ENCODE assay signal across 12 cellular contexts in genomic region chr15:67724679-67725365, GRCh38.
"Had no signal": no experiment of that assay in that cellular context is flagged by ENCODE, and none has a peak within 500 bp of the region (broad histone marks: within the 10 kb centered on the region; RNA-seq: fewer than 3 reads in every experiment).

No MANE protein-coding gene starts in this region.

- DNase-seq: activated CD4-positive, alpha-beta memory T cell treated with anti-CD3 and anti-CD28 coated beads for 36 hours; activated CD4-positive, alpha-beta T cell treated with anti-CD3 and anti-CD28 coated beads for 36 hours; activated CD8-positive, alpha-beta memory T cell treated with anti-CD3 and anti-CD28 coated beads, Interleukin-2, amount 10 ng/mL, durations not matched to agents 7 days and 5 days; activated naive CD4-positive, alpha-beta T cell treated with anti-CD3 and anti-CD28 coated beads, Interleukin-2, amount 10 ng/mL, durations not matched to agents 7 days and 5 days; activated T-cell treated with anti-CD3 and anti-CD28 coated beads, Interleukin-2, amount 50 U/mL, for 24 hours; head of caudate nucleus; mammary epithelial cell; mucosa of descending colon; stimulated activated CD4-positive, alpha-beta T cell treated with anti-CD3 and anti-CD28 coated beads, Interleukin-4, amount 100 ng/mL, for 1 hour; stimulated activated naive B cell treated with anti-CD40 and anti-IgM and Interleukin-4, amounts not matched to agents 10 μg/mL and 1 μg/mL and 100 μg/mL, for 72 hours; tibial artery; uterus had no signal
